In the genomic region with DNA sequence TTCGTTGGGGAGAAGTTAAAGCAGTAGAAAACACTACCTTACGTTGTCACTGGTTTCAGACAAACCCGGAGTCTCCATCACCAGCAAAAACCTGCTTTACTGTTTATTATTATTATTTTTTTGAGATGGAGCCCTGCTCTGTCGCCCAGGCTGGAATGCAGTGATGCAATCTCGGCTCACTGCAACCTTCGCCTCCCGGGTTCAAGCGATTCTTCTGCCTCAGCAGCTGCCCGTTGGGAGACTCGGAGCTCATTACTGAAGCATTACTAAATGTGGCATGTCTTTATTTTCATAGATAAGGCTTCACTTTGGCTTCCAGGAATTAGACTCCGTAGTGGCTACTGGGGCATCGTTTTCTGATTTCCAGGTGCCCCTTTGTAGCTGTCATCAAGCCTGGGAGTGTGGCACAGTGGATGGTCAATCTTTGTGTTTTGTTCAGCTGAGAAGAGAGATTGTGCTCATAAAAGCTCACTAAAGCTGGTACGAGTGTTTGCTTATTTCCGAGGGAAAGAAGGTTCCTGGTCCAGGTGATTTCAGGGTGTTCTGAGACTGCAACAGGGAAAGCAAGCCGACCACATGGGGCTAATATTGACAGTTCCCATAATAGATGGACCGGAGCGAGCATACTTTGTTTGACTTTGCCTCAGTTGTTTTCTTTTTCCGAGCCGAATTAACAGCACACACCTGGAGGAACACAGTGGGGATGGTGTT, we compare ENCODE assay signal across 20 cellular contexts.
DNase-seq lines count a peak whose midpoint lies in the region; ATAC-seq and TF ChIP-seq lines count a peak whose summit lies in the region.
"Had no signal": no experiment of that assay in that cellular context is flagged by ENCODE, and none has a peak within 500 bp of the region (broad histone marks: within the 10 kb centered on the region; RNA-seq: fewer than 3 reads in every experiment).

No MANE protein-coding gene starts in this region.

- no peaks in the 10 kb centered on the region for H3K36me3 ChIP-seq in esophagus muscularis mucosa
- H3K36me3 ChIP-seq: adrenal gland, heart right ventricle, ovary, SJCRH30 had no signal

- H3K4me3 Mint-ChIP-seq in central memory CD8-positive, alpha-beta T cell, result no peak overlapping the region
- no peak overlapping the region for H3K4me3 Mint-ChIP-seq in stimulated activated naive CD8-positive, alpha-beta T cell treated with anti-CD3 and anti-CD28 coated beads, Interleukin-15, amount 100 ng/mL, for 72 hours
- H3K4me3 Mint-ChIP-seq: CD4-positive, alpha-beta T cell; stimulated activated naive CD8-positive, alpha-beta T cell treated with anti-CD3 and anti-CD28 coated beads, Interleukin-15, Interleukin-2, amounts not matched to agents 100 ng/mL and 50 ng/mL, for 24 hours had no signal

- peaks cover 3% of the 10 kb centered on the region for H3K36me3 Mint-ChIP-seq in central memory CD8-positive, alpha-beta T cell (ENCODE audit: insufficient read depth)

- no peak for TF ChIP-seq EP300 in esophagus muscularis mucosa (IDR thresholded peaks at IDR 0.05)

- H3K9me3 Mint-ChIP-seq in central memory CD8-positive, alpha-beta T cell, result no peaks in the 10 kb centered on the region
- H3K9me3 Mint-ChIP-seq in stimulated activated naive CD8-positive, alpha-beta T cell treated with anti-CD3 and anti-CD28 coated beads, Interleukin-15, amount 100 ng/mL, for 72 hours, result no peaks in the 10 kb centered on the region
- H3K9me3 Mint-ChIP-seq: activated T-helper 2 cell treated with anti-CD3 and anti-CD28 coated beads, Interferon-gamma antibody, Interleukin-2, Interleukin-4, amounts not matched to agents 10 μg/mL and 5 μg/mL and 100 μg/mL, durations not matched to agents 14 hours and 24 hours and 36 hours; CD4-positive, alpha-beta T cell; stimulated activated naive CD8-positive, alpha-beta T cell treated with anti-CD3 and anti-CD28 coated beads, Interleukin-15, Interleukin-2, amounts not matched to agents 100 ng/mL and 50 ng/mL, for 24 hours had no signal

- intact Hi-C loops in posterior vena cava (cut with DNase I), result no loop called here
- intact Hi-C loops in esophagus muscularis mucosa (cut with DNase I), result no loop called here

- H3K27me3 ChIP-seq in esophagus muscularis mucosa, result no peaks in the 10 kb centered on the region
- H3K27me3 ChIP-seq: adrenal gland, heart right ventricle, ovary, SJCRH30 had no signal

- 84% methylated on average over 19 of the region's 19 CpGs for WGBS in esophagus muscularis mucosa

- no peak overlapping the region for H3K4me3 ChIP-seq in esophagus muscularis mucosa
- H3K4me3 ChIP-seq: adrenal gland, heart right ventricle, K562, ovary, SJCRH30 had no signal

- no peak for TF ChIP-seq CTCF in esophagus muscularis mucosa (IDR thresholded peaks at IDR 0.05)

- no peak for TF ChIP-seq POLR2A in esophagus muscularis mucosa (IDR thresholded peaks at IDR 0.05; ENCODE audit: low read depth)

- peak overlapping the region; percentile 65 for H3K27ac Mint-ChIP-seq in central memory CD8-positive, alpha-beta T cell (ENCODE audit: low read depth)
- no peak overlapping the region for H3K27ac Mint-ChIP-seq in stimulated activated naive CD8-positive, alpha-beta T cell treated with anti-CD3 and anti-CD28 coated beads, Interleukin-15, amount 100 ng/mL, for 72 hours
- H3K27ac Mint-ChIP-seq: activated T-helper 2 cell treated with anti-CD3 and anti-CD28 coated beads, Interferon-gamma antibody, Interleukin-2, Interleukin-4, amounts not matched to agents 10 μg/mL and 5 μg/mL and 100 μg/mL, durations not matched to agents 14 hours and 24 hours and 36 hours; CD4-positive, alpha-beta T cell; stimulated activated naive CD8-positive, alpha-beta T cell treated with anti-CD3 and anti-CD28 coated beads, Interleukin-15, Interleukin-2, amounts not matched to agents 100 ng/mL and 50 ng/mL, for 24 hours had no signal

- no peak for ATAC-seq in central memory CD8-positive, alpha-beta T cell (replicated peaks; ENCODE audit: extremely low read depth, poor library complexity, severe bottlenecking)
- no peak for ATAC-seq in stimulated activated naive CD8-positive, alpha-beta T cell treated with anti-CD3 and anti-CD28 coated beads, Interleukin-15, amount 100 ng/mL, for 72 hours
- no peak for ATAC-seq in HG03354 (IDR thresholded peaks at IDR 0.05; ENCODE audit: poor library complexity, severe bottlenecking, unreplicated experiment)
- ATAC-seq: heart right ventricle, K562 had no signal

- DNase-seq in DMS53 treated with DMSO at 0.1 percent for 48 hours (lab: John Stamatoyannopoulos, UW; ENCODE audit: unreplicated experiment) (peak; percentile 99), DMS53 (lab: John Stamatoyannopoulos, UW) (no peak), NCI-H2081 treated with DMSO at 0.1 percent for 48 hours (lab: John Stamatoyannopoulos, UW) (peak; percentile 86), posterior vena cava (ENCODE audit: low spot score) (peak; percentile 10), esophagus muscularis mucosa (ENCODE audit: extremely low spot score) (no peak)
- DNase-seq in central memory CD8-positive, alpha-beta T cell (ENCODE audit: low spot score in 2 of 2), result no peak
- DNase-seq in stimulated activated naive CD8-positive, alpha-beta T cell treated with anti-CD3 and anti-CD28 coated beads, Interleukin-15, amount 100 ng/mL, for 72 hours, result no peak
- DNase-seq: 8988T; CD4-positive, alpha-beta T cell; cortex of kidney; HCEC 1CT; heart right ventricle; kidney; ovary; SJCRH30 had no signal

- H3K4me1 ChIP-seq in esophagus muscularis mucosa, result peaks cover 0 to 17% (median 0%) of the 10 kb centered on the region in 4 donors
- H3K4me1 ChIP-seq: adrenal gland, SJCRH30 had no signal

- no peaks in the 10 kb centered on the region for H3K27me3 Mint-ChIP-seq in central memory CD8-positive, alpha-beta T cell
- H3K27me3 Mint-ChIP-seq in stimulated activated naive CD8-positive, alpha-beta T cell treated with anti-CD3 and anti-CD28 coated beads, Interleukin-15, amount 100 ng/mL, for 72 hours, result no peaks in the 10 kb centered on the region
- H3K27me3 Mint-ChIP-seq: CD4-positive, alpha-beta T cell; stimulated activated naive CD8-positive, alpha-beta T cell treated with anti-CD3 and anti-CD28 coated beads, Interleukin-15, Interleukin-2, amounts not matched to agents 100 ng/mL and 50 ng/mL, for 24 hours had no signal

- H3K9me3 ChIP-seq in esophagus muscularis mucosa, result no peaks in the 10 kb centered on the region
- H3K9me3 ChIP-seq: adrenal gland, heart right ventricle, ovary, SJCRH30 had no signal

- no peak overlapping the region for H3K27ac ChIP-seq in esophagus muscularis mucosa (replicated peaks in 1 of 4)
- H3K27ac ChIP-seq: adrenal gland, heart right ventricle, ovary, SJCRH30 had no signal

- H3K4me1 Mint-ChIP-seq in central memory CD8-positive, alpha-beta T cell, result peaks cover 40% of the 10 kb centered on the region
- H3K4me1 Mint-ChIP-seq in stimulated activated naive CD8-positive, alpha-beta T cell treated with anti-CD3 and anti-CD28 coated beads, Interleukin-15, amount 100 ng/mL, for 72 hours, result peaks cover 34% of the 10 kb centered on the region

Comparison
In these comparisons a context has a peak if more than half of its experiments do, and no peak if none do; other contexts are left out.
1. DNase-seq: peak in DMS53 treated with DMSO at 0.1 percent for 48 hours (single experiment), NCI-H2081 treated with DMSO at 0.1 percent for 48 hours (single experiment) and posterior vena cava (single experiment); none in DMS53 (single experiment), central memory CD8-positive, alpha-beta T cell (0 of 2), stimulated activated naive CD8-positive, alpha-beta T cell treated with anti-CD3 and anti-CD28 coated beads, Interleukin-15, amount 100 ng/mL, for 72 hours (0 of 2) and esophagus muscularis mucosa (single experiment).